In the genomic region with DNA sequence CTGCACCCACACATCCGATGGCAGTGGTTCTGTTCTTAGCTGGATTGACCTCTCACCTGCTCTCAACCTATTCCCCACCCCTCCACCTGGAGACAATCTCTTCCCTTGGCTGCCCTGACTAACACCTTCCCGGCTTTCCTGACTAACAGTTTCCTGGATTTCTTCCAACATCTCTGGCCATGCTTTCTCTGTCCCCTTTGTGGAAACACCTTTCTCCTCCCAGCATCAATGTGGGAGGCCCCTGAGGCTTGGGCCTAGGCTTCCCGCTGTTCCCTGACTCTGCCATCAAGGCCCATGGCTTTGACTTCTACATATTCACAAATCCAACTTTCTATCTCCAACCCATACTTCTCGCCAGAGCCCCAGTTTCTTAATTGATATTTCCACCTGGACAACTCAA, we compare ENCODE assay signal across 2 cellular contexts.
TF ChIP-seq lines count a peak whose summit lies in the region.

No MANE protein-coding gene starts in this region.

TF ChIP-seq in HCT116, 20 proteins besides CTCF, POLR2A, EP300 and RAD21 (continued from another document):
- TF ChIP-seq SRF (IDR thresholded peaks at IDR 0.05; ENCODE audit: low read depth) (no peak), FOSL1 (IDR thresholded peaks at IDR 0.05; ENCODE audit: low read depth) (peak; percentile 67), ZFX (IDR thresholded peaks at IDR 0.05) (no peak), EGR1 (IDR thresholded peaks at IDR 0.05; ENCODE audit: low read depth) (no peak), EZH2 (IDR thresholded peaks at IDR 0.05) (no peak), EZH2phosphoT487 (IDR thresholded peaks at IDR 0.05; ENCODE audit: borderline replicate concordance) (no peak), ELF1 (IDR thresholded peaks at IDR 0.05; ENCODE audit: borderline replicate concordance, low read depth) (no peak), JUND (IDR thresholded peaks at IDR 0.05) (peak; percentile 66), POLR2AphosphoS5 (IDR thresholded peaks at IDR 0.05; ENCODE audit: low read depth, low read length) (peak; percentile 41; the same call in 1 of the 2 replicates), CEBPB (IDR thresholded peaks at IDR 0.05; ENCODE audit: low read depth) (no peak)
- TF ChIP-seq, protein P1, sequence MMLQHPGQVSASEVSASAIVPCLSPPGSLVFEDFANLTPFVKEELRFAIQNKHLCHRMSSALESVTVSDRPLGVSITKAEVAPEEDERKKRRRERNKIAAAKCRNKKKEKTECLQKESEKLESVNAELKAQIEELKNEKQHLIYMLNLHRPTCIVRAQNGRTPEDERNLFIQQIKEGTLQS (IDR thresholded peaks at IDR 0.05): no peak
- TF ChIP-seq, protein P2, sequence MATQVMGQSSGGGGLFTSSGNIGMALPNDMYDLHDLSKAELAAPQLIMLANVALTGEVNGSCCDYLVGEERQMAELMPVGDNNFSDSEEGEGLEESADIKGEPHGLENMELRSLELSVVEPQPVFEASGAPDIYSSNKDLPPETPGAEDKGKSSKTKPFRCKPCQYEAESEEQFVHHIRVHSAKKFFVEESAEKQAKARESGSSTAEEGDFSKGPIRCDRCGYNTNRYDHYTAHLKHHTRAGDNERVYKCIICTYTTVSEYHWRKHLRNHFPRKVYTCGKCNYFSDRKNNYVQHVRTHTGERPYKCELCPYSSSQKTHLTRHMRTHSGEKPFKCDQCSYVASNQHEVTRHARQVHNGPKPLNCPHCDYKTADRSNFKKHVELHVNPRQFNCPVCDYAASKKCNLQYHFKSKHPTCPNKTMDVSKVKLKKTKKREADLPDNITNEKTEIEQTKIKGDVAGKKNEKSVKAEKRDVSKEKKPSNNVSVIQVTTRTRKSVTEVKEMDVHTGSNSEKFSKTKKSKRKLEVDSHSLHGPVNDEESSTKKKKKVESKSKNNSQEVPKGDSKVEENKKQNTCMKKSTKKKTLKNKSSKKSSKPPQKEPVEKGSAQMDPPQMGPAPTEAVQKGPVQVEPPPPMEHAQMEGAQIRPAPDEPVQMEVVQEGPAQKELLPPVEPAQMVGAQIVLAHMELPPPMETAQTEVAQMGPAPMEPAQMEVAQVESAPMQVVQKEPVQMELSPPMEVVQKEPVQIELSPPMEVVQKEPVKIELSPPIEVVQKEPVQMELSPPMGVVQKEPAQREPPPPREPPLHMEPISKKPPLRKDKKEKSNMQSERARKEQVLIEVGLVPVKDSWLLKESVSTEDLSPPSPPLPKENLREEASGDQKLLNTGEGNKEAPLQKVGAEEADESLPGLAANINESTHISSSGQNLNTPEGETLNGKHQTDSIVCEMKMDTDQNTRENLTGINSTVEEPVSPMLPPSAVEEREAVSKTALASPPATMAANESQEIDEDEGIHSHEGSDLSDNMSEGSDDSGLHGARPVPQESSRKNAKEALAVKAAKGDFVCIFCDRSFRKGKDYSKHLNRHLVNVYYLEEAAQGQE (IDR thresholded peaks at IDR 0.05; ENCODE audit: low read depth): no peak

TF ChIP-seq in HepG2, 621 proteins besides CTCF, POLR2A, EP300 and RAD21 (continued from another document):
- TF ChIP-seq, protein P3, sequence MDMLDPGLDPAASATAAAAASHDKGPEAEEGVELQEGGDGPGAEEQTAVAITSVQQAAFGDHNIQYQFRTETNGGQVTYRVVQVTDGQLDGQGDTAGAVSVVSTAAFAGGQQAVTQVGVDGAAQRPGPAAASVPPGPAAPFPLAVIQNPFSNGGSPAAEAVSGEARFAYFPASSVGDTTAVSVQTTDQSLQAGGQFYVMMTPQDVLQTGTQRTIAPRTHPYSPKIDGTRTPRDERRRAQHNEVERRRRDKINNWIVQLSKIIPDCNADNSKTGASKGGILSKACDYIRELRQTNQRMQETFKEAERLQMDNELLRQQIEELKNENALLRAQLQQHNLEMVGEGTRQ (IDR thresholded peaks at IDR 0.05; ENCODE audit: low read depth, low read length): no peak
- TF ChIP-seq, protein P3 (CRISPR knock-in tag; IDR thresholded peaks at IDR 0.05; ENCODE audit: borderline replicate concordance): no peak
- TF ChIP-seq SOX5 (CRISPR knock-in tag; IDR thresholded peaks at IDR 0.05; ENCODE audit: borderline replicate concordance): no peak
- TF ChIP-seq DR1 (CRISPR knock-in tag; IDR thresholded peaks at IDR 0.05): no peak
- TF ChIP-seq, protein P4, sequence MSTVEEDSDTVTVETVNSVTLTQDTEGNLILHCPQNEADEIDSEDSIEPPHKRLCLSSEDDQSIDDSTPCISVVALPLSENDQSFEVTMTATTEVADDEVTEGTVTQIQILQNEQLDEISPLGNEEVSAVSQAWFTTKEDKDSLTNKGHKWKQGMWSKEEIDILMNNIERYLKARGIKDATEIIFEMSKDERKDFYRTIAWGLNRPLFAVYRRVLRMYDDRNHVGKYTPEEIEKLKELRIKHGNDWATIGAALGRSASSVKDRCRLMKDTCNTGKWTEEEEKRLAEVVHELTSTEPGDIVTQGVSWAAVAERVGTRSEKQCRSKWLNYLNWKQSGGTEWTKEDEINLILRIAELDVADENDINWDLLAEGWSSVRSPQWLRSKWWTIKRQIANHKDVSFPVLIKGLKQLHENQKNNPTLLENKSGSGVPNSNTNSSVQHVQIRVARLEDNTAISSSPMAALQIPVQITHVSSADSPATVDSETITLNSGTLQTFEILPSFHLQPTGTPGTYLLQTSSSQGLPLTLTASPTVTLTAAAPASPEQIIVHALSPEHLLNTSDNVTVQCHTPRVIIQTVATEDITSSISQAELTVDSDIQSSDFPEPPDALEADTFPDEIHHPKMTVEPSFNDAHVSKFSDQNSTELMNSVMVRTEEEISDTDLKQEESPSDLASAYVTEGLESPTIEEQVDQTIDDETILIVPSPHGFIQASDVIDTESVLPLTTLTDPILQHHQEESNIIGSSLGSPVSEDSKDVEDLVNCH (CRISPR knock-in tag; IDR thresholded peaks at IDR 0.05): no peak
- TF ChIP-seq HCFC1 (IDR thresholded peaks at IDR 0.05; ENCODE audit: low read depth, low read length): no peak
- no peak for TF ChIP-seq HOXA3 (CRISPR knock-in tag; IDR thresholded peaks at IDR 0.05)
